Comparison of ENCODE assay signal across 19 cellular contexts in the genomic region with DNA sequence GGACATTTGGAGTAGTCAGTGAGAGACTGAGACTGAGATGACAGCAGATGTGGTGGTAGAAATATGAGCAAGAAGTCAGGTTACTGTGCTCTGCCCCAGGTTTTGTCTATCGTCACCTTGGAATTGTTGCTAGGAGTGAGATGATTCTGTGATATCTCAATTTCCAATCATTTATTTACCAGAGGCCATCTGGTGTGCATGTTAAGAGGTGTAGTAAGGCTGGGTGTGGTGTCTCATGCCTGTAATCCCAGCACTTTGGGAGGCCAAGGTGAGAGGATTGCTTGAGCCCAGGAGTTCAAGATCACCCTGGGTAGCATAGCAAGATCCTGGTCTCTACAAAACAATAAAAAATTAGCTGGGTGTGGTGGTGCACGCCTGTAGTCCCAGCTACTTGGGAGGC. TPM values are rescaled to one million over a fixed set of nuclear protein-coding genes. Genes with fewer than 3 reads are reported as not detected.
A peak's percentile ranks its signal among the peaks of the same experiment; 100 is the strongest.
DNase-seq lines count a peak whose midpoint lies in the region; ATAC-seq and TF ChIP-seq lines count a peak whose summit lies in the region.
"Had no signal": no experiment of that assay in that cellular context is flagged by ENCODE, and none has a peak within 500 bp of the region (broad histone marks: within the 10 kb centered on the region; RNA-seq: fewer than 3 reads in every experiment).

No MANE protein-coding gene starts in this region.

- TF ChIP-seq POLR2A in breast epithelium (IDR thresholded peaks at IDR 0.05): no peak

- H3K9me3 Mint-ChIP-seq in MCF 10A (ENCODE audit: unreplicated experiment): no peaks in the 10 kb centered on the region
- H3K9me3 Mint-ChIP-seq in stimulated activated memory B cell treated with anti-CD40 and anti-IgM and Interleukin-4, amounts not matched to agents 10 μg/mL and 1 μg/mL and 100 μg/mL, for 72 hours: peaks cover 15% of the 10 kb centered on the region

- H3K27me3 Mint-ChIP-seq in MCF 10A (ENCODE audit: insufficient read depth, unreplicated experiment): peaks cover 74% of the 10 kb centered on the region
- peaks cover 62% of the 10 kb centered on the region for H3K27me3 Mint-ChIP-seq in stimulated activated memory B cell treated with anti-CD40 and anti-IgM and Interleukin-4, amounts not matched to agents 10 μg/mL and 1 μg/mL and 100 μg/mL, for 72 hours

- H3K4me3 Mint-ChIP-seq in MCF 10A (ENCODE audit: unreplicated experiment): no peak overlapping the region
- no peak overlapping the region for H3K4me3 Mint-ChIP-seq in stimulated activated memory B cell treated with anti-CD40 and anti-IgM and Interleukin-4, amounts not matched to agents 10 μg/mL and 1 μg/mL and 100 μg/mL, for 72 hours
- H3K4me3 Mint-ChIP-seq: CD4-positive, alpha-beta T cell; CD8-positive, alpha-beta T cell had no signal

- no peaks in the 10 kb centered on the region for H3K36me3 ChIP-seq in breast epithelium
- H3K36me3 ChIP-seq: BE2C, BLaER1 had no signal

- CTCF ChIA-PET in MCF 10A (lab: Yijun Ruan, JAX): no interaction called here

- POLR2A ChIA-PET in MCF 10A (lab: Yijun Ruan, JAX): no interaction called here

- peak overlapping the region; percentile 12 to 19 for H3K27ac ChIP-seq in breast epithelium
- H3K27ac ChIP-seq: BLaER1 had no signal

- DNase-seq in breast epithelium (ENCODE audit: low spot score in 2 of 2): no peak
- no peak for DNase-seq in MCF 10A (ENCODE audit: unreplicated experiment)
- DNase-seq in NCI-H69 (lab: John Stamatoyannopoulos, UW): peak; percentile 40
- no peak for DNase-seq in left colon
- no peak for DNase-seq in GM10266 (ENCODE audit: extremely low spot score)
- DNase-seq: 8988T; ACHN; BE2C; C1 segment of cervical spinal cord; Caco-2; Calu3; CD4-positive, alpha-beta T cell; CD8-positive, alpha-beta T cell; GF-D8 had no signal

- no peaks in the 10 kb centered on the region for H3K27me3 ChIP-seq in breast epithelium
- H3K27me3 ChIP-seq: BE2C, BLaER1 had no signal

- H3K27ac Mint-ChIP-seq in MCF 10A (ENCODE audit: low read depth, unreplicated experiment): no peak overlapping the region
- H3K27ac Mint-ChIP-seq in stimulated activated memory B cell treated with anti-CD40 and anti-IgM and Interleukin-4, amounts not matched to agents 10 μg/mL and 1 μg/mL and 100 μg/mL, for 72 hours: no peak overlapping the region
- H3K27ac Mint-ChIP-seq: CD4-positive, alpha-beta T cell; CD8-positive, alpha-beta T cell had no signal

- BruUV-seq in MCF 10A (replicated peaks; lab: Mats Ljungman, UMichigan): no TSS peak

- H3K4me1 ChIP-seq in breast epithelium: no peaks in the 10 kb centered on the region
- H3K4me1 ChIP-seq: BE2C, Caco-2 had no signal

- ATAC-seq in left colon (peak; percentile 70), HG02885 (IDR thresholded peaks at IDR 0.05; ENCODE audit: poor library complexity, unreplicated experiment) (no peak)
- no peak for ATAC-seq in stimulated activated memory B cell treated with anti-CD40 and anti-IgM and Interleukin-4, amounts not matched to agents 10 μg/mL and 1 μg/mL and 100 μg/mL, for 72 hours
- ATAC-seq: CD8-positive, alpha-beta T cell; GM12878 had no signal

- no peaks in the 10 kb centered on the region for H3K4me1 Mint-ChIP-seq in MCF 10A (ENCODE audit: insufficient read depth, unreplicated experiment)
- H3K4me1 Mint-ChIP-seq in stimulated activated memory B cell treated with anti-CD40 and anti-IgM and Interleukin-4, amounts not matched to agents 10 μg/mL and 1 μg/mL and 100 μg/mL, for 72 hours: no peaks in the 10 kb centered on the region

- no peaks in the 10 kb centered on the region for H3K9me3 ChIP-seq in breast epithelium
- H3K9me3 ChIP-seq: BE2C, Caco-2 had no signal

- H3K36me3 Mint-ChIP-seq in MCF 10A (ENCODE audit: insufficient read depth, unreplicated experiment): no peaks in the 10 kb centered on the region
- H3K36me3 Mint-ChIP-seq in stimulated activated memory B cell treated with anti-CD40 and anti-IgM and Interleukin-4, amounts not matched to agents 10 μg/mL and 1 μg/mL and 100 μg/mL, for 72 hours: no peaks in the 10 kb centered on the region
- H3K36me3 Mint-ChIP-seq: CD8-positive, alpha-beta T cell had no signal

- H3K4me3 ChIP-seq in breast epithelium: no peak overlapping the region
- H3K4me3 ChIP-seq: BLaER1, GM12878 had no signal

- intact Hi-C loops in breast epithelium (cut with DNase I; ENCODE audit: low total_unique reads): no loop called here
- intact Hi-C loops in MCF 10A (cut with micrococcal nuclease): no loop called here
- intact Hi-C loops in left colon (cut with DNase I, micrococcal nuclease): no loop called here

- TF ChIP-seq CTCF in breast epithelium (IDR thresholded peaks at IDR 0.05) (no peak), MCF 10A (IDR thresholded peaks at IDR 0.05; ENCODE audit: unreplicated experiment) (no peak), GM10266 (IDR thresholded peaks at IDR 0.05; ENCODE audit: control insufficient read depth, insufficient read depth, low read depth, missing control alignments) (no peak)

RNA-seq across cellular contexts. Expression of a gene that starts 38.6 kb away (rescaled TPM):
- total RNA-seq in breast epithelium (not detected), MCF 10A (2022) (not detected in 2 replicates), left colon (under 1 TPM in 1 of 2 donors, not detected in 1; 0.39 TPM)
- total RNA-seq: A673; Caco-2; Calu3; CD4-positive, alpha-beta T cell; CD8-positive, alpha-beta T cell; GM12878 had no signal
